1 cellular context compared by ENCODE assay signal in the genomic region with DNA sequence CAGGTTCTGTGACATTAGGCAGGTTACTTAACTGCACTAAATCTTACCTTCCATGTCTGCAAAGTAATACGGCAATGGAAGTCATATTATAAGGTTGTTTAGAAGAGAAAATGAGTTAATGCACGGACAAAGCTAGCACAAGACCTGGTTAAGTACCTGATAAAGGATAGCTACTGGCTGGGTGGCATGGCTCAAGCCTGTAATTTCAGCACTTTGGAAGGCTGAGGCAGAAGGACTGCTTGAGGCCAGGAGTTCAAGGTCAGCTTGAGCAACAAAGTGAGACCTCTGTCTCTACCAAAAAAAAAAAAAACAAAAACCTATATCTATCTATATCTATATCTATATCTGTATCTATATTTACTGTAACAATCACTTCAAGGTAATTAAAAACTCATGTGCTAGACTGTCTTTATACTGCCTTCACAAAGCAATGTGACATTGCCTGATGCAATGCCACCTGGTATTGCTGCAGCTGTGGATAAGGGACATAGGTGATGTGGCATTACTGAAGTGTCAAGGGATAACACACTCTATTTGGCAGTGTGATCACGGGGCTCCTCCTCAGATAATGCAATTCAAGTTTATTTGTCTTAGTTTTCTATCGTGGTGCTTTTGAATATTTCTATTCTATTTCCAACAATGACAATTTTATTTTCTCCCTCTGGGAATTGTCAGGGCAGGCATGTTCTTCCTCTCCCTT.
TF ChIP-seq lines count a peak whose summit lies in the region.

No MANE protein-coding gene starts in this region.

TF ChIP-seq in HEK293, 187 proteins besides CTCF, POLR2A, EP300 and RAD21 (continued from another document):
- TF ChIP-seq, protein P1, sequence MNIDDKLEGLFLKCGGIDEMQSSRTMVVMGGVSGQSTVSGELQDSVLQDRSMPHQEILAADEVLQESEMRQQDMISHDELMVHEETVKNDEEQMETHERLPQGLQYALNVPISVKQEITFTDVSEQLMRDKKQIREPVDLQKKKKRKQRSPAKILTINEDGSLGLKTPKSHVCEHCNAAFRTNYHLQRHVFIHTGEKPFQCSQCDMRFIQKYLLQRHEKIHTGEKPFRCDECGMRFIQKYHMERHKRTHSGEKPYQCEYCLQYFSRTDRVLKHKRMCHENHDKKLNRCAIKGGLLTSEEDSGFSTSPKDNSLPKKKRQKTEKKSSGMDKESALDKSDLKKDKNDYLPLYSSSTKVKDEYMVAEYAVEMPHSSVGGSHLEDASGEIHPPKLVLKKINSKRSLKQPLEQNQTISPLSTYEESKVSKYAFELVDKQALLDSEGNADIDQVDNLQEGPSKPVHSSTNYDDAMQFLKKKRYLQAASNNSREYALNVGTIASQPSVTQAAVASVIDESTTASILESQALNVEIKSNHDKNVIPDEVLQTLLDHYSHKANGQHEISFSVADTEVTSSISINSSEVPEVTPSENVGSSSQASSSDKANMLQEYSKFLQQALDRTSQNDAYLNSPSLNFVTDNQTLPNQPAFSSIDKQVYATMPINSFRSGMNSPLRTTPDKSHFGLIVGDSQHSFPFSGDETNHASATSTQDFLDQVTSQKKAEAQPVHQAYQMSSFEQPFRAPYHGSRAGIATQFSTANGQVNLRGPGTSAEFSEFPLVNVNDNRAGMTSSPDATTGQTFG (tag by site-specific recombination; IDR thresholded peaks at IDR 0.05; ENCODE audit: borderline replicate concordance): no peak
- TF ChIP-seq ZBTB48 (tag by site-specific recombination; IDR thresholded peaks at IDR 0.05): peak; percentile 89
- TF ChIP-seq ZNF624 (tag by site-specific recombination; IDR thresholded peaks at IDR 0.05): no peak
- no peak for TF ChIP-seq ZNF202 (tag by site-specific recombination; IDR thresholded peaks at IDR 0.05; ENCODE audit: borderline replicate concordance)
- TF ChIP-seq ZNF140 (tag by site-specific recombination; IDR thresholded peaks at IDR 0.05): no peak
- TF ChIP-seq ZNF560 (tag by site-specific recombination; IDR thresholded peaks at IDR 0.05; ENCODE audit: borderline replicate concordance): no peak
- TF ChIP-seq, protein P2, sequence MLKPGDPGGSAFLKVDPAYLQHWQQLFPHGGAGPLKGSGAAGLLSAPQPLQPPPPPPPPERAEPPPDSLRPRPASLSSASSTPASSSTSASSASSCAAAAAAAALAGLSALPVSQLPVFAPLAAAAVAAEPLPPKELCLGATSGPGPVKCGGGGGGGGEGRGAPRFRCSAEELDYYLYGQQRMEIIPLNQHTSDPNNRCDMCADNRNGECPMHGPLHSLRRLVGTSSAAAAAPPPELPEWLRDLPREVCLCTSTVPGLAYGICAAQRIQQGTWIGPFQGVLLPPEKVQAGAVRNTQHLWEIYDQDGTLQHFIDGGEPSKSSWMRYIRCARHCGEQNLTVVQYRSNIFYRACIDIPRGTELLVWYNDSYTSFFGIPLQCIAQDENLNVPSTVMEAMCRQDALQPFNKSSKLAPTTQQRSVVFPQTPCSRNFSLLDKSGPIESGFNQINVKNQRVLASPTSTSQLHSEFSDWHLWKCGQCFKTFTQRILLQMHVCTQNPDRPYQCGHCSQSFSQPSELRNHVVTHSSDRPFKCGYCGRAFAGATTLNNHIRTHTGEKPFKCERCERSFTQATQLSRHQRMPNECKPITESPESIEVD (tag by site-specific recombination; IDR thresholded peaks at IDR 0.05): no peak
- TF ChIP-seq, protein P3, sequence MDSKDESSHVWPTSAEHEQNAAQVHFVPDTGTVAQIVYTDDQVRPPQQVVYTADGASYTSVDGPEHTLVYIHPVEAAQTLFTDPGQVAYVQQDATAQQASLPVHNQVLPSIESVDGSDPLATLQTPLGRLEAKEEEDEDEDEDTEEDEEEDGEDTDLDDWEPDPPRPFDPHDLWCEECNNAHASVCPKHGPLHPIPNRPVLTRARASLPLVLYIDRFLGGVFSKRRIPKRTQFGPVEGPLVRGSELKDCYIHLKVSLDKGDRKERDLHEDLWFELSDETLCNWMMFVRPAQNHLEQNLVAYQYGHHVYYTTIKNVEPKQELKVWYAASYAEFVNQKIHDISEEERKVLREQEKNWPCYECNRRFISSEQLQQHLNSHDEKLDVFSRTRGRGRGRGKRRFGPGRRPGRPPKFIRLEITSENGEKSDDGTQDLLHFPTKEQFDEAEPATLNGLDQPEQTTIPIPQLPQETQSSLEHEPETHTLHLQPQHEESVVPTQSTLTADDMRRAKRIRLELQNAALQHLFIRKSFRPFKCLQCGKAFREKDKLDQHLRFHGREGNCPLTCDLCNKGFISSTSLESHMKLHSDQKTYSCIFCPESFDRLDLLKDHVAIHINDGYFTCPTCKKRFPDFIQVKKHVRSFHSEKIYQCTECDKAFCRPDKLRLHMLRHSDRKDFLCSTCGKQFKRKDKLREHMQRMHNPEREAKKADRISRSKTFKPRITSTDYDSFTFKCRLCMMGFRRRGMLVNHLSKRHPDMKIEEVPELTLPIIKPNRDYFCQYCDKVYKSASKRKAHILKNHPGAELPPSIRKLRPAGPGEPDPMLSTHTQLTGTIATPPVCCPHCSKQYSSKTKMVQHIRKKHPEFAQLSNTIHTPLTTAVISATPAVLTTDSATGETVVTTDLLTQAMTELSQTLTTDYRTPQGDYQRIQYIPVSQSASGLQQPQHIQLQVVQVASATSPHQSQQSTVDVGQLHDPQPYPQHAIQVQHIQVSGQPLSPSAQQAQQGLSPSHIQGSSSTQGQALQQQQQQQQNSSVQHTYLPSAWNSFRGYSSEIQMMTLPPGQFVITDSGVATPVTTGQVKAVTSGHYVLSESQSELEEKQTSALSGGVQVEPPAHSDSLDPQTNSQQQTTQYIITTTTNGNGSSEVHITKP (tag by site-specific recombination; IDR thresholded peaks at IDR 0.05): peak; percentile 69
- TF ChIP-seq ZNF416 (tag by site-specific recombination; IDR thresholded peaks at IDR 0.05): no peak
- TF ChIP-seq ZNF664 (tag by site-specific recombination; IDR thresholded peaks at IDR 0.05): no peak
- TF ChIP-seq ZNF341 (tag by site-specific recombination; IDR thresholded peaks at IDR 0.05; ENCODE audit: low read depth): no peak
- TF ChIP-seq, protein P4, sequence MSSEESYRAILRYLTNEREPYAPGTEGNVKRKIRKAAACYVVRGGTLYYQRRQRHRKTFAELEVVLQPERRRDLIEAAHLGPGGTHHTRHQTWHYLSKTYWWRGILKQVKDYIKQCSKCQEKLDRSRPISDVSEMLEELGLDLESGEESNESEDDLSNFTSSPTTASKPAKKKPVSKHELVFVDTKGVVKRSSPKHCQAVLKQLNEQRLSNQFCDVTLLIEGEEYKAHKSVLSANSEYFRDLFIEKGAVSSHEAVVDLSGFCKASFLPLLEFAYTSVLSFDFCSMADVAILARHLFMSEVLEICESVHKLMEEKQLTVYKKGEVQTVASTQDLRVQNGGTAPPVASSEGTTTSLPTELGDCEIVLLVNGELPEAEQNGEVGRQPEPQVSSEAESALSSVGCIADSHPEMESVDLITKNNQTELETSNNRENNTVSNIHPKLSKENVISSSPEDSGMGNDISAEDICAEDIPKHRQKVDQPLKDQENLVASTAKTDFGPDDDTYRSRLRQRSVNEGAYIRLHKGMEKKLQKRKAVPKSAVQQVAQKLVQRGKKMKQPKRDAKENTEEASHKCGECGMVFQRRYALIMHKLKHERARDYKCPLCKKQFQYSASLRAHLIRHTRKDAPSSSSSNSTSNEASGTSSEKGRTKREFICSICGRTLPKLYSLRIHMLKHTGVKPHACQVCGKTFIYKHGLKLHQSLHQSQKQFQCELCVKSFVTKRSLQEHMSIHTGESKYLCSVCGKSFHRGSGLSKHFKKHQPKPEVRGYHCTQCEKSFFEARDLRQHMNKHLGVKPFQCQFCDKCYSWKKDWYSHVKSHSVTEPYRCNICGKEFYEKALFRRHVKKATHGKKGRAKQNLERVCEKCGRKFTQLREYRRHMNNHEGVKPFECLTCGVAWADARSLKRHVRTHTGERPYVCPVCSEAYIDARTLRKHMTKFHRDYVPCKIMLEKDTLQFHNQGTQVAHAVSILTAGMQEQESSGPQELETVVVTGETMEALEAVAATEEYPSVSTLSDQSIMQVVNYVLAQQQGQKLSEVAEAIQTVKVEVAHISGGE (tag by site-specific recombination; conservative IDR thresholded peaks at IDR 0.05; ENCODE audit: low read depth): no peak
- TF ChIP-seq ZNF777 (tag by site-specific recombination; IDR thresholded peaks at IDR 0.05; ENCODE audit: borderline replicate concordance): no peak
- no peak for TF ChIP-seq ZNF114 (tag by site-specific recombination; IDR thresholded peaks at IDR 0.05)
- no peak; the same call in 1 of the 2 replicates for TF ChIP-seq ZNF24 (tag by site-specific recombination; IDR thresholded peaks at IDR 0.05)
- TF ChIP-seq RBAK (tag by site-specific recombination; IDR thresholded peaks at IDR 0.05): no peak
- no peak for TF ChIP-seq ZFHX2 (tag by site-specific recombination; conservative IDR thresholded peaks at IDR 0.05)
- 0 out of 2 replicates have a peak, but pooled peaks have one; percentile 25 for TF ChIP-seq ZNF335 (tag by site-specific recombination; conservative IDR thresholded peaks at IDR 0.05)
- TF ChIP-seq OSR2 (tag by site-specific recombination; IDR thresholded peaks at IDR 0.05): peak; percentile 57; the same call in 1 of the 2 replicates
- TF ChIP-seq ZNF837 (tag by site-specific recombination; IDR thresholded peaks at IDR 0.05): no peak
- no peak for TF ChIP-seq ZNF473 (tag by site-specific recombination; IDR thresholded peaks at IDR 0.05)
- TF ChIP-seq, protein P5, sequence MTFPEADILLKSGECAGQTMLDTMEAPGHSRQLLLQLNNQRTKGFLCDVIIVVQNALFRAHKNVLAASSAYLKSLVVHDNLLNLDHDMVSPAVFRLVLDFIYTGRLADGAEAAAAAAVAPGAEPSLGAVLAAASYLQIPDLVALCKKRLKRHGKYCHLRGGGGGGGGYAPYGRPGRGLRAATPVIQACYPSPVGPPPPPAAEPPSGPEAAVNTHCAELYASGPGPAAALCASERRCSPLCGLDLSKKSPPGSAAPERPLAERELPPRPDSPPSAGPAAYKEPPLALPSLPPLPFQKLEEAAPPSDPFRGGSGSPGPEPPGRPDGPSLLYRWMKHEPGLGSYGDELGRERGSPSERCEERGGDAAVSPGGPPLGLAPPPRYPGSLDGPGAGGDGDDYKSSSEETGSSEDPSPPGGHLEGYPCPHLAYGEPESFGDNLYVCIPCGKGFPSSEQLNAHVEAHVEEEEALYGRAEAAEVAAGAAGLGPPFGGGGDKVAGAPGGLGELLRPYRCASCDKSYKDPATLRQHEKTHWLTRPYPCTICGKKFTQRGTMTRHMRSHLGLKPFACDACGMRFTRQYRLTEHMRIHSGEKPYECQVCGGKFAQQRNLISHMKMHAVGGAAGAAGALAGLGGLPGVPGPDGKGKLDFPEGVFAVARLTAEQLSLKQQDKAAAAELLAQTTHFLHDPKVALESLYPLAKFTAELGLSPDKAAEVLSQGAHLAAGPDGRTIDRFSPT (tag by site-specific recombination; IDR thresholded peaks at IDR 0.05): no peak
- TF ChIP-seq ZNF157 (tag by site-specific recombination; IDR thresholded peaks at IDR 0.05): no peak
- TF ChIP-seq, protein P6, sequence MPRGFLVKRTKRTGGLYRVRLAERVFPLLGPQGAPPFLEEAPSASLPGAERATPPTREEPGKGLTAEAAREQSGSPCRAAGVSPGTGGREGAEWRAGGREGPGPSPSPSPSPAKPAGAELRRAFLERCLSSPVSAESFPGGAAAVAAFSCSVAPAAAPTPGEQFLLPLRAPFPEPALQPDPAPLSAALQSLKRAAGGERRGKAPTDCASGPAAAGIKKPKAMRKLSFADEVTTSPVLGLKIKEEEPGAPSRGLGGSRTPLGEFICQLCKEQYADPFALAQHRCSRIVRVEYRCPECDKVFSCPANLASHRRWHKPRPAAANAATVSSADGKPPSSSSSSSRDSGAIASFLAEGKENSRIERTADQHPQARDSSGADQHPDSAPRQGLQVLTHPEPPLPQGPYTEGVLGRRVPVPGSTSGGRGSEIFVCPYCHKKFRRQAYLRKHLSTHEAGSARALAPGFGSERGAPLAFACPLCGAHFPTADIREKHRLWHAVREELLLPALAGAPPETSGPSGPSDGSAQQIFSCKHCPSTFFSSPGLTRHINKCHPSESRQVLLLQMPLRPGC (tag by site-specific recombination; IDR thresholded peaks at IDR 0.05): no peak
- TF ChIP-seq, protein P7, sequence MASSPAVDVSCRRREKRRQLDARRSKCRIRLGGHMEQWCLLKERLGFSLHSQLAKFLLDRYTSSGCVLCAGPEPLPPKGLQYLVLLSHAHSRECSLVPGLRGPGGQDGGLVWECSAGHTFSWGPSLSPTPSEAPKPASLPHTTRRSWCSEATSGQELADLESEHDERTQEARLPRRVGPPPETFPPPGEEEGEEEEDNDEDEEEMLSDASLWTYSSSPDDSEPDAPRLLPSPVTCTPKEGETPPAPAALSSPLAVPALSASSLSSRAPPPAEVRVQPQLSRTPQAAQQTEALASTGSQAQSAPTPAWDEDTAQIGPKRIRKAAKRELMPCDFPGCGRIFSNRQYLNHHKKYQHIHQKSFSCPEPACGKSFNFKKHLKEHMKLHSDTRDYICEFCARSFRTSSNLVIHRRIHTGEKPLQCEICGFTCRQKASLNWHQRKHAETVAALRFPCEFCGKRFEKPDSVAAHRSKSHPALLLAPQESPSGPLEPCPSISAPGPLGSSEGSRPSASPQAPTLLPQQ (tag by site-specific recombination; IDR thresholded peaks at IDR 0.05): 0 out of 2 replicates have a peak, but pooled peaks have one; percentile 19
- TF ChIP-seq ZSCAN30 (tag by site-specific recombination; IDR thresholded peaks at IDR 0.05): no peak
- TF ChIP-seq ZIC2 (tag by site-specific recombination; IDR thresholded peaks at IDR 0.05): no peak
- no peak for TF ChIP-seq ZNF146 (tag by site-specific recombination; IDR thresholded peaks at IDR 0.05)
- TF ChIP-seq ZNF530 (tag by site-specific recombination; IDR thresholded peaks at IDR 0.05; ENCODE audit: low read depth): no peak
- no peak for TF ChIP-seq YY2 (tag by site-specific recombination; IDR thresholded peaks at IDR 0.05)
- TF ChIP-seq PRDM1 (tag by site-specific recombination; IDR thresholded peaks at IDR 0.05): no peak
- TF ChIP-seq, protein P8, sequence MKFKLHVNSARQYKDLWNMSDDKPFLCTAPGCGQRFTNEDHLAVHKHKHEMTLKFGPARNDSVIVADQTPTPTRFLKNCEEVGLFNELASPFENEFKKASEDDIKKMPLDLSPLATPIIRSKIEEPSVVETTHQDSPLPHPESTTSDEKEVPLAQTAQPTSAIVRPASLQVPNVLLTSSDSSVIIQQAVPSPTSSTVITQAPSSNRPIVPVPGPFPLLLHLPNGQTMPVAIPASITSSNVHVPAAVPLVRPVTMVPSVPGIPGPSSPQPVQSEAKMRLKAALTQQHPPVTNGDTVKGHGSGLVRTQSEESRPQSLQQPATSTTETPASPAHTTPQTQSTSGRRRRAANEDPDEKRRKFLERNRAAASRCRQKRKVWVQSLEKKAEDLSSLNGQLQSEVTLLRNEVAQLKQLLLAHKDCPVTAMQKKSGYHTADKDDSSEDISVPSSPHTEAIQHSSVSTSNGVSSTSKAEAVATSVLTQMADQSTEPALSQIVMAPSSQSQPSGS (tag by site-specific recombination; IDR thresholded peaks at IDR 0.05; ENCODE audit: low read depth): no peak
- TF ChIP-seq ZNF791 (tag by site-specific recombination; IDR thresholded peaks at IDR 0.05): no peak
- TF ChIP-seq ZNF366 (tag by site-specific recombination; conservative IDR thresholded peaks at IDR 0.05): no peak
- TF ChIP-seq EGR2 (tag by site-specific recombination; IDR thresholded peaks at IDR 0.05; ENCODE audit: low read depth): no peak
- TF ChIP-seq ZBTB8A (tag by site-specific recombination; IDR thresholded peaks at IDR 0.05): no peak
- TF ChIP-seq ZNF391 (tag by site-specific recombination; IDR thresholded peaks at IDR 0.05; ENCODE audit: borderline replicate concordance, low read depth): no peak
- no peak for TF ChIP-seq ZNF660 (tag by site-specific recombination; IDR thresholded peaks at IDR 0.05)
